Comparison of ENCODE assay signal across 2 cellular contexts in genomic region chr9:35488566-35489312, GRCh38.
TF ChIP-seq lines count a peak whose summit lies in the region.

No MANE protein-coding gene starts in this region.

TF ChIP-seq in H1, 55 proteins besides CTCF, POLR2A, EP300 and RAD21 (continued from another document):
- TF ChIP-seq E2F6 (IDR thresholded peaks at IDR 0.05): no peak
- TF ChIP-seq TEAD4 (IDR thresholded peaks at IDR 0.05; ENCODE audit: low read depth, low read length): no peak
- no peak for TF ChIP-seq CEBPB (IDR thresholded peaks at IDR 0.05; ENCODE audit: low read depth, low read length)
- TF ChIP-seq POU5F1 (IDR thresholded peaks at IDR 0.05; ENCODE audit: low read depth, low read length): no peak
- TF ChIP-seq KDM1A (IDR thresholded peaks at IDR 0.05; ENCODE audit: borderline replicate concordance, low read length): no peak
- no peak for TF ChIP-seq CBX5 (IDR thresholded peaks at IDR 0.05; ENCODE audit: low read depth, low read length)
- TF ChIP-seq JUN (IDR thresholded peaks at IDR 0.05; ENCODE audit: low read depth, low read length): no peak
- no peak for TF ChIP-seq PHF8 (conservative IDR thresholded peaks at IDR 0.05; ENCODE audit: low read depth, low read length)
- no peak for TF ChIP-seq TAF7 (optimal IDR thresholded peaks at IDR 0.05; ENCODE audit: borderline replicate concordance, low read depth, low read length)
- TF ChIP-seq CBX8 (IDR thresholded peaks at IDR 0.05; ENCODE audit: borderline replicate concordance, low read depth, low read length): no peak
- TF ChIP-seq TAF1 (IDR thresholded peaks at IDR 0.05; ENCODE audit: low read depth, low read length): no peak
- no peak for TF ChIP-seq POLR2AphosphoS5 (IDR thresholded peaks at IDR 0.05; ENCODE audit: low read depth, low read length)
- TF ChIP-seq NRF1 (IDR thresholded peaks at IDR 0.05; ENCODE audit: low read depth, low read length): no peak
- TF ChIP-seq MAFK (IDR thresholded peaks at IDR 0.05; ENCODE audit: low read depth, low read length): no peak
- TF ChIP-seq KDM4A (IDR thresholded peaks at IDR 0.05; ENCODE audit: low read depth, low read length, severe bottlenecking): no peak
- TF ChIP-seq BACH1 (IDR thresholded peaks at IDR 0.05; ENCODE audit: low read length): no peak

TF ChIP-seq in neural cell, 6 proteins besides CTCF, POLR2A, EP300 and RAD21 (continued from another document):
- TF ChIP-seq REST (IDR thresholded peaks at IDR 0.05; ENCODE audit: borderline replicate concordance): no peak
